Comparison of ENCODE assay signal across 17 cellular contexts in genomic region chr7:127379642-127380041, GRCh38.
"Had no signal": no experiment of that assay in that cellular context is flagged by ENCODE, and none has a peak within 500 bp of the region (broad histone marks: within the 10 kb centered on the region; RNA-seq: fewer than 3 reads in every experiment).

No MANE protein-coding gene starts in this region.

- H3K27me3 ChIP-seq: body of pancreas, colonic mucosa, esophagus squamous epithelium, left lung had no signal

- ATAC-seq: body of pancreas; left lung; stimulated activated naive CD8-positive, alpha-beta T cell treated with anti-CD3 and anti-CD28 coated beads, Interleukin-15, amount 100 ng/mL, for 72 hours had no signal

- H3K27me3 Mint-ChIP-seq: activated naive CD4-positive, alpha-beta T cell treated with anti-CD3 and anti-CD28 coated beads, Interleukin-2, amount 10 ng/mL, durations not matched to agents 7 days and 5 days; naive B cell; stimulated activated naive CD8-positive, alpha-beta T cell treated with anti-CD3 and anti-CD28 coated beads, Interleukin-15, amount 100 ng/mL, for 72 hours; type B pancreatic cell had no signal

- H3K9me3 ChIP-seq: body of pancreas, colonic mucosa, esophagus squamous epithelium, left lung had no signal

- H3K27ac Mint-ChIP-seq: activated naive CD4-positive, alpha-beta T cell treated with anti-CD3 and anti-CD28 coated beads, Interleukin-2, amount 10 ng/mL, durations not matched to agents 7 days and 5 days; activated T-helper 2 cell treated with anti-CD3 and anti-CD28 coated beads, Interferon-gamma antibody, Interleukin-2, Interleukin-4, amounts not matched to agents 10 μg/mL and 5 μg/mL and 100 μg/mL, durations not matched to agents 14 hours and 24 hours and 36 hours; type B pancreatic cell had no signal

- H3K4me3 Mint-ChIP-seq: activated naive CD4-positive, alpha-beta T cell treated with anti-CD3 and anti-CD28 coated beads, Interleukin-2, amount 10 ng/mL, durations not matched to agents 7 days and 5 days; stimulated activated naive CD8-positive, alpha-beta T cell treated with anti-CD3 and anti-CD28 coated beads, Interleukin-15, amount 100 ng/mL, for 72 hours; type B pancreatic cell had no signal

- H3K9me3 Mint-ChIP-seq: activated naive CD4-positive, alpha-beta T cell treated with anti-CD3 and anti-CD28 coated beads, Interleukin-2, amount 10 ng/mL, durations not matched to agents 7 days and 5 days; activated T-helper 2 cell treated with anti-CD3 and anti-CD28 coated beads, Interferon-gamma antibody, Interleukin-2, Interleukin-4, amounts not matched to agents 10 μg/mL and 5 μg/mL and 100 μg/mL, durations not matched to agents 14 hours and 24 hours and 36 hours; naive B cell; stimulated activated naive CD8-positive, alpha-beta T cell treated with anti-CD3 and anti-CD28 coated beads, Interleukin-15, amount 100 ng/mL, for 72 hours; type B pancreatic cell had no signal

- DNase-seq: activated CD4-positive, CD25-positive, alpha-beta regulatory T cell; activated naive CD4-positive, alpha-beta T cell treated with anti-CD3 and anti-CD28 coated beads, Interleukin-2, amount 10 ng/mL, durations not matched to agents 7 days and 5 days; amygdala; body of pancreas; central memory CD4-positive, alpha-beta T cell; colonic mucosa; esophagus squamous epithelium; hippocampal formation; kidney; left lung; mammary epithelial cell; naive B cell; stimulated activated CD4-positive, alpha-beta T cell treated with anti-CD3 and anti-CD28 coated beads, Interleukin-4, amount 100 ng/mL, for 1 hour; stimulated activated naive CD8-positive, alpha-beta T cell treated with anti-CD3 and anti-CD28 coated beads, Interleukin-15, amount 100 ng/mL, for 72 hours; SW 1271 had no signal

- H3K27ac ChIP-seq: body of pancreas, colonic mucosa, esophagus squamous epithelium, left lung had no signal
